10 cellular contexts compared by ENCODE assay signal in the genomic region with DNA sequence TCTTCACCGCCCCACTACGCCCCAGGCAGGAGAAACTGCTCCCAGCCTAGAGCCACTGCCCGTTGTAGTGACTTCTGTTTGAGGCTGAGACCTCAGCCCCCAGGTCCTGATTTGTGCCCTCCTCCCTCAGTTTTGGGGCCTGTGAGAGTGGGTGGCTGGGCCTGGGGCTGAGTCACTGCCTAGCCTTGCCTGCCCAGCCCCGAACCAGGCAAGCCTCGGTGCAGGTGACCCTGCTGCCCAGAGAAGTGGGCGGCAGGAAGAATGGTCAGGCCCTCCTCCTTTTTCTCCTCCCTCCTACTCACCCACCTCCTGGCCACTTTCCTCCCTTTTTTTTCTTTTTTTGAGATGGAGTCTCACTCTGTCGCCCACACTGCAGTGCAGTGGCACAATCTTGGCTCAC.
DNase-seq lines count a peak whose midpoint lies in the region; ATAC-seq, FAIRE-seq and TF ChIP-seq lines count a peak whose summit lies in the region.
"Had no signal": no experiment of that assay in that cellular context is flagged by ENCODE, and none has a peak within 500 bp of the region (broad histone marks: within the 10 kb centered on the region; RNA-seq: fewer than 3 reads in every experiment).

No MANE protein-coding gene starts in this region.

- WGBS in A549 (ENCODE audit: missing lambda C conversion rate): 80% methylated on average over 7 of the region's 7 CpGs

- H3K9ac ChIP-seq in HCT116 (ENCODE audit: low read length): no peak overlapping the region

- H3K9me3 Mint-ChIP-seq in MCF 10A (ENCODE audit: unreplicated experiment): no peaks in the 10 kb centered on the region
- no peaks in the 10 kb centered on the region for H3K9me3 Mint-ChIP-seq in naive thymus-derived CD8-positive, alpha-beta T cell

- POLR2A ChIA-PET in A549 (lab: Yijun Ruan, JAX) (interaction anchor here (0.6 to 0.9 kb wide), 3 partner anchors 15 to 72 kb away, joined by 3 to 6 read pairs (median 4); no protein-coding TSS in a partner anchor), HCT116 (lab: Charles Lee) (no interaction called here), MCF 10A (lab: Yijun Ruan, JAX) (interaction anchor here (0.6 to 4.5 kb wide), 13 partner anchors 9 to 382 kb away, joined by 3 to 60 read pairs (median 5); a partner anchor contains a TSS)
- POLR2A ChIA-PET in naive thymus-derived CD8-positive, alpha-beta T cell (lab: Charles Lee): interaction anchor here (0.8 to 43.5 kb wide), 6 partner anchors 10 to 61 kb away, joined by 3 to 1530 read pairs (median 41); a partner anchor contains a TSS

- H3K4me2 ChIP-seq in A549: peak overlapping the region; percentile 69
- H3K4me2 ChIP-seq in HCT116 (ENCODE audit: low read length): peak overlapping the region; percentile 76

- TF ChIP-seq EP300 in A549 (IDR thresholded peaks at IDR 0.05): no peak

- RAD21 ChIA-PET in HCT116 (lab: Charles Lee; ENCODE audit: low non-redundant PET in 1 of 2, low total read pairs in 2 of 2, uncharacterized antibody in 2 of 2, unreplicated experiment in 2 of 2): no interaction called here

- BruUV-seq in HCT116 (replicated peaks; lab: Mats Ljungman, UMichigan): no TSS peak
- no TSS peak for BruUV-seq in MCF 10A (replicated peaks; lab: Mats Ljungman, UMichigan)

- DNase-seq in A549 (ENCODE audit: low read depth in 1 of 2, low spot score in 1 of 2) (no peak), HCT116 (ENCODE audit: low read depth, low spot score) (no peak), MCF 10A (ENCODE audit: unreplicated experiment) (peak; percentile 45), SK-N-DZ (ENCODE audit: low spot score) (no peak), H54 (ENCODE audit: insufficient read length, low spot score) (no peak), left colon (no peak), NCI-H1694 treated with DMSO at 0.1 percent for 48 hours (lab: John Stamatoyannopoulos, UW) (no peak)
- no peak for DNase-seq in naive thymus-derived CD8-positive, alpha-beta T cell
- DNase-seq: NCI-H345 had no signal

- intact Hi-C loops in HCT116 (cut with micrococcal nuclease) (no loop called here), MCF 10A (cut with micrococcal nuclease) (no loop called here), left colon (cut with DNase I, micrococcal nuclease) (loop anchor here in 1 of 2 donors (10.0 kb wide), 1 partner anchor 65 kb away; a partner anchor contains a TSS)

- H3K4me3 Mint-ChIP-seq in MCF 10A (ENCODE audit: unreplicated experiment): no peak overlapping the region
- H3K4me3 Mint-ChIP-seq in naive thymus-derived CD8-positive, alpha-beta T cell: peak overlapping the region; percentile 12 to 86 (median 64)

- CTCF ChIA-PET in A549 (lab: Yijun Ruan, JAX) (interaction anchor here (0.7 to 2.0 kb wide), 6 partner anchors 31 to 382 kb away, joined by 3 to 4 read pairs (median 4); no protein-coding TSS in a partner anchor), HCT116 (lab: Charles Lee) (no interaction called here), MCF 10A (lab: Yijun Ruan, JAX) (interaction anchor here (0.6 to 1.4 kb wide), 3 partner anchors 10 to 100 kb away, joined by 5 to 6 read pairs (median 5); no protein-coding TSS in a partner anchor)

- H3K9me2 ChIP-seq in HCT116 (ENCODE audit: insufficient read depth): no peaks in the 10 kb centered on the region

- H4K20me1 ChIP-seq in HCT116 (ENCODE audit: insufficient read depth): no peaks in the 10 kb centered on the region

- H3K27me3 ChIP-seq in HCT116 (ENCODE audit: insufficient read depth, low read length): no peaks in the 10 kb centered on the region

- peaks cover 43% of the 10 kb centered on the region for H3K4me1 Mint-ChIP-seq in MCF 10A (ENCODE audit: insufficient read depth, unreplicated experiment)
- H3K4me1 Mint-ChIP-seq in naive thymus-derived CD8-positive, alpha-beta T cell: peaks cover 39 to 88% (median 86%) of the 10 kb centered on the region in 4 donors

- H3K9me3 ChIP-seq in A549 (no peaks in the 10 kb centered on the region), HCT116 (ENCODE audit: control insufficient read depth in 1 of 2, insufficient read depth in 1 of 2, low read depth in 1 of 2, low read length in 2 of 2) (no peaks in the 10 kb centered on the region)

- peak overlapping the region; percentile 65 for H2AFZ ChIP-seq in HCT116 (ENCODE audit: low read depth, low read length, poor library complexity, severe bottlenecking)

- no peaks in the 10 kb centered on the region for H3K27me3 Mint-ChIP-seq in MCF 10A (ENCODE audit: insufficient read depth, unreplicated experiment)
- H3K27me3 Mint-ChIP-seq in naive thymus-derived CD8-positive, alpha-beta T cell: no peaks in the 10 kb centered on the region

- TF ChIP-seq RAD21 in A549 (conservative IDR thresholded peaks at IDR 0.05 in 1 of 2, IDR thresholded peaks at IDR 0.05 in 1 of 2): no peak
- TF ChIP-seq RAD21 in HCT116 (IDR thresholded peaks at IDR 0.05; ENCODE audit: low read depth): no peak

- ATAC-seq in A549 (no peak), HCT116 (no peak), left colon (no peak)
- ATAC-seq in naive thymus-derived CD8-positive, alpha-beta T cell: no peak

- peak overlapping the region; percentile 89 to 95 for H3K27ac ChIP-seq in A549
- H3K27ac ChIP-seq in HCT116 (ENCODE audit: low read depth, low read length): no peak overlapping the region

- H3K4me1 ChIP-seq in A549 (peaks cover 74% of the 10 kb centered on the region), HCT116 (ENCODE audit: control insufficient read depth in 1 of 2, insufficient read depth in 2 of 2, low read length in 2 of 2) (peaks cover 31 to 50% of the 10 kb centered on the region in 2 experiments)

- no peaks in the 10 kb centered on the region for H3K36me3 Mint-ChIP-seq in MCF 10A (ENCODE audit: insufficient read depth, unreplicated experiment)
- peaks cover 0 to 3% (median 0%) of the 10 kb centered on the region in 3 donors for H3K36me3 Mint-ChIP-seq in naive thymus-derived CD8-positive, alpha-beta T cell

- H3K4me3 ChIP-seq in A549 (no peak overlapping the region), HCT116 (replicated peaks in 1 of 2; ENCODE audit: low read depth in 1 of 2, low read length in 2 of 2) (no peak overlapping the region)

- TF ChIP-seq POLR2A in A549 (IDR thresholded peaks at IDR 0.05; ENCODE audit: low read length): no peak
- TF ChIP-seq POLR2A in HCT116 (IDR thresholded peaks at IDR 0.05; ENCODE audit: borderline replicate concordance, extremely low read depth, insufficient read depth, insufficient read length): no peak
- TF ChIP-seq POLR2A in H54 (IDR thresholded peaks at IDR 0.05; ENCODE audit: low read depth, low read length): no peak

- FAIRE-seq in A549 (lab: Jason Lieb, UNC) (no peak), H54 (lab: Jason Lieb, UNC) (no peak)
- FAIRE-seq: endothelial cell of umbilical vein had no signal

- H3K79me2 ChIP-seq in HCT116 (ENCODE audit: insufficient read depth, low read length): no peaks in the 10 kb centered on the region

- H3K36me3 ChIP-seq in HCT116 (ENCODE audit: control insufficient read depth in 1 of 2, insufficient read depth in 2 of 2, low read length in 2 of 2): no peaks in the 10 kb centered on the region

- TF ChIP-seq CTCF in A549 (IDR thresholded peaks at IDR 0.05) (no peak), HCT116 (IDR thresholded peaks at IDR 0.05 in 2 of 3, conservative IDR thresholded peaks at IDR 0.05 in 1 of 3; ENCODE audit: borderline replicate concordance in 1 of 3, insufficient read depth in 1 of 3, low read depth in 2 of 3, low read length in 2 of 3) (no peak), MCF 10A (IDR thresholded peaks at IDR 0.05; ENCODE audit: unreplicated experiment) (no peak)

- H3K27ac Mint-ChIP-seq in MCF 10A (ENCODE audit: low read depth, unreplicated experiment): peak overlapping the region; percentile 98
- peak overlapping the region; percentile 94 to 100 (median 98) for H3K27ac Mint-ChIP-seq in naive thymus-derived CD8-positive, alpha-beta T cell

TF ChIP-seq in A549, 52 proteins besides CTCF, POLR2A, EP300 and RAD21:
- TF ChIP-seq HOXA7 (CRISPR knock-in tag; IDR thresholded peaks at IDR 0.05) (no peak), MYC (IDR thresholded peaks at IDR 0.05; ENCODE audit: borderline replicate concordance, low read length) (no peak), HOXB13 (CRISPR knock-in tag; IDR thresholded peaks at IDR 0.05; ENCODE audit: low read depth) (0 out of 2 replicates have a peak, but pooled peaks have one; percentile 23), SMC3 (IDR thresholded peaks at IDR 0.05) (no peak), ZSCAN20 (CRISPR knock-in tag; IDR thresholded peaks at IDR 0.05) (no peak), BHLHE40 (IDR thresholded peaks at IDR 0.05; ENCODE audit: low read depth, low read length) (no peak)

TF ChIP-seq in HCT116, 20 proteins besides CTCF, POLR2A, EP300 and RAD21:
- TF ChIP-seq TCF7L2 (IDR thresholded peaks at IDR 0.05; ENCODE audit: borderline replicate concordance, extremely low read depth, insufficient read depth, insufficient read length): no peak
- peak; percentile 66 for TF ChIP-seq EGR1 (IDR thresholded peaks at IDR 0.05; ENCODE audit: low read depth)
